Comparison of ENCODE assay signal across 8 cellular contexts in the genomic region with DNA sequence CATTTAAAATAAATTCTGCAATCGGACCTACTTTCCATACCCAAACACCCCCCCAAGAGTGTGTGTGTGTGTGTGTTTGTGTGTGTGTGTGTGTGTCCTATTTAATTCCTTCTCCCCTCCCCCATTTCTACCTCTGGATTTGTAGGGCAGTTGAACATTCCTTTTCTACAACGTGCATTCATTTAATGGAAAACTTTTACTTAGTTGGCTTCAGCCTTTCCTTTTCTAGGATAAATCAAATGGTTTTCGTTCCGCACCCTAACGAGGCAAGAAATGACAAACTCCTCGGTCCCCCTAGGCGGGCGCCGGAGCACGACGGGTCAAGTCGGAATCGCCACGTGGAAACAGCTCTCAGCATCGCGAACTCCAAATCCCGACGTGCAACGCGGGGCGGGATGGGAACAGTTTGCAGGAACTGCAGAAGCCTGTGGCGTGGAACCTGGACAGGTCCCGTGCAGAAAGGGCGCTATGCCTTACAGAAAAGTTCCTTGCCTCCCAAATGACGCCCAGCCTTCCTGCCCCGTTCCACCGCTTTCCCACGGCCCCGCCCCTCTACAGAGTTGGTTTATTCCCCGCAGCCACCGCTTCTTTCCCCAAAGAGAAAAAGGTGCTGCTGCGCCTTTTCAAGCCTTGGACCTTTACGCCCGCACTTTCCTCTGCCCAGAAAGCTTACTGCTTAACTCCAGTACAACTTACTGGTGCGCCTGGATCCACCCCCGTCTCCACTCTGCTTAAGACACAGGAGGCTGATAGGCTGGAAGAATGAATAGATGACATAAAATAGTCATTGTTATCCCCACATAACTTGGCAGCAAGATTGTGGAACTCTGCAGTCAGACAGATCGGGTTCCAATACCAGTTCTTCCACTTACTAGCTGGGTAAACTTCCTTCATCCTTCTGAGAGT. TPM values are rescaled to one million over a fixed set of nuclear protein-coding genes. Genes with fewer than 3 reads are reported as not detected.
A peak's percentile ranks its signal among the peaks of the same experiment; 100 is the strongest.
DNase-seq lines count a peak whose midpoint lies in the region; ATAC-seq and TF ChIP-seq lines count a peak whose summit lies in the region.

No MANE protein-coding gene starts in this region.

- peak; percentile 27 for ATAC-seq in activated CD4-positive, CD25-positive, alpha-beta regulatory T cell treated with anti-CD3 and anti-CD28 coated beads, Interleukin-2, amount 50 U/mL, for 24 hours
- ATAC-seq in left colon, result peak; percentile 75
- ATAC-seq in HG02759 (IDR thresholded peaks at IDR 0.05; ENCODE audit: unreplicated experiment), result no peak

- H3K4me3 Mint-ChIP-seq in dendritic cell treated with granulocyte-macrophage colony-stimulating factor and Interleukin-4, amounts not matched to agents 40 ng/mL and 50 ng/mL, for 4 days, result peak overlapping the region; percentile 95

- peaks cover 27% of the 10 kb centered on the region for H3K4me1 Mint-ChIP-seq in dendritic cell treated with granulocyte-macrophage colony-stimulating factor and Interleukin-4, amounts not matched to agents 40 ng/mL and 50 ng/mL, for 4 days (ENCODE audit: low read depth)

- no peaks in the 10 kb centered on the region for H3K27me3 Mint-ChIP-seq in dendritic cell treated with granulocyte-macrophage colony-stimulating factor and Interleukin-4, amounts not matched to agents 40 ng/mL and 50 ng/mL, for 4 days

- H3K9me3 Mint-ChIP-seq in dendritic cell treated with granulocyte-macrophage colony-stimulating factor and Interleukin-4, amounts not matched to agents 40 ng/mL and 50 ng/mL, for 4 days, result no peaks in the 10 kb centered on the region

- intact Hi-C loops in dendritic cell treated with granulocyte-macrophage colony-stimulating factor and Interleukin-4, amounts not matched to agents 40 ng/mL and 50 ng/mL, for 4 days (cut with micrococcal nuclease), result loop anchor here (2.0 to 10.0 kb wide), 3 partner anchors 53 to 239 kb away; a partner anchor contains a TSS
- intact Hi-C loops in left colon (cut with DNase I, micrococcal nuclease), result loop anchor here in 1 of 2 donors (10.0 kb wide), 1 partner anchor 111 kb away; a partner anchor contains a TSS

- peak overlapping the region; percentile 99 for H3K4me3 ChIP-seq in HFF-Myc (replicated peaks; ENCODE audit: low read depth, low read length)

- DNase-seq in DMS153 (lab: John Stamatoyannopoulos, UW), result peak; percentile 65
- DNase-seq in HFF-Myc (ENCODE audit: extremely low read depth, low read depth), result peak; percentile 67
- peak; percentile 71 for DNase-seq in NCI-H2227 treated with DMSO at 0.1 percent for 48 hours (lab: John Stamatoyannopoulos, UW)
- DNase-seq in left colon, result peak; percentile 86 to 87
- DNase-seq in stimulated activated CD4-positive, alpha-beta T cell treated with anti-CD3 and anti-CD28 coated beads, Interleukin-15, amount 100 ng/mL, for 24 hours, result peak; percentile 83

- H3K27ac Mint-ChIP-seq in dendritic cell treated with granulocyte-macrophage colony-stimulating factor and Interleukin-4, amounts not matched to agents 40 ng/mL and 50 ng/mL, for 4 days, result peak overlapping the region; percentile 87

- H3K36me3 Mint-ChIP-seq in dendritic cell treated with granulocyte-macrophage colony-stimulating factor and Interleukin-4, amounts not matched to agents 40 ng/mL and 50 ng/mL, for 4 days (ENCODE audit: low read depth), result peaks cover 29% of the 10 kb centered on the region

- TF ChIP-seq CTCF in HFF-Myc (IDR thresholded peaks at IDR 0.05; ENCODE audit: low read depth, low read length, missing control alignments), result no peak

RNA-seq across cellular contexts. Expression of a gene that starts 1.1 kb away (rescaled TPM):
- 10 to 100 TPM; 32.6 to 40.8 TPM for total RNA-seq in left colon

RNA-seq across cellular contexts. Expression of a gene that starts 21.1 kb away (rescaled TPM):
- total RNA-seq in left colon, result 10 to 100 TPM; 63.2 to 66.3 TPM

RNA-seq across cellular contexts. Expression of a gene that starts 37.2 kb away (rescaled TPM):
- under 1 TPM; 0.50 to 0.70 TPM for total RNA-seq in left colon

RNA-seq across cellular contexts. Expression of a gene that starts 40.6 kb away (rescaled TPM):
- total RNA-seq in left colon, result 100 to 1,000 TPM; 211 to 219 TPM

RNA-seq across cellular contexts. Expression of a gene that starts 51.9 kb away (rescaled TPM):
- total RNA-seq in left colon, result 10 to 100 TPM; 56.1 to 69.2 TPM
